Comparison of ENCODE assay signal across 9 cellular contexts in genomic region chr9:68507098-68507795, GRCh38. TPM values are rescaled to one million over a fixed set of nuclear protein-coding genes. Genes with fewer than 3 reads are reported as not detected.
DNase-seq lines count a peak whose midpoint lies in the region; ATAC-seq and TF ChIP-seq lines count a peak whose summit lies in the region.
"Had no signal": no experiment of that assay in that cellular context is flagged by ENCODE, and none has a peak within 500 bp of the region (broad histone marks: within the 10 kb centered on the region; RNA-seq: fewer than 3 reads in every experiment).

No MANE protein-coding gene starts in this region.

- H3K36me3 Mint-ChIP-seq in Caco-2 (ENCODE audit: insufficient read depth, unreplicated experiment), result no peaks in the 10 kb centered on the region

- no peak overlapping the region for H3K27ac Mint-ChIP-seq in Caco-2 (ENCODE audit: unreplicated experiment)

- H3K18ac ChIP-seq in trophoblast cell (ENCODE audit: low read length), result no peak overlapping the region

- no peak overlapping the region for H2BK12ac ChIP-seq in trophoblast cell (ENCODE audit: low read length)

- ATAC-seq in HG02970 (IDR thresholded peaks at IDR 0.05; ENCODE audit: low FRiP score, unreplicated experiment), result no peak

- POLR2A ChIA-PET in Caco-2 (lab: Charles Lee), result no interaction called here

- DNase-seq in fibroblast of peridontal ligament (ENCODE audit: extremely low read depth) (peak; percentile 59), trophoblast cell (peak in 1 of 2 donors; percentile 42), OCI-M2 (lab: John Stamatoyannopoulos, UW; ENCODE audit: unreplicated experiment) (no peak), Caco-2 (no peak)
- DNase-seq in activated effector memory CD4-positive, alpha-beta T cell treated with Interleukin-2 at 50 U/mL for 16 hours, result no peak

- no peaks in the 10 kb centered on the region for H3K9me3 Mint-ChIP-seq in Caco-2 (ENCODE audit: unreplicated experiment)

- H3K79me1 ChIP-seq in trophoblast cell (ENCODE audit: low read length), result peaks cover 4% of the 10 kb centered on the region

- no peaks in the 10 kb centered on the region for H3K9me2 ChIP-seq in OCI-LY1 (ENCODE audit: low read depth, low read length)

- CTCF ChIA-PET in Caco-2 (lab: Charles Lee), result no interaction called here

- no peak overlapping the region for H2BK120ac ChIP-seq in trophoblast cell (ENCODE audit: insufficient read depth, low read length, poor library complexity)

- no peak overlapping the region for H2AK5ac ChIP-seq in trophoblast cell (ENCODE audit: low read length)

- H3K9me3 ChIP-seq in OCI-LY1 (ENCODE audit: low read length), result no peaks in the 10 kb centered on the region
- H3K9me3 ChIP-seq in trophoblast cell (ENCODE audit: insufficient read depth, low read depth, low read length), result no peaks in the 10 kb centered on the region
- no peaks in the 10 kb centered on the region for H3K9me3 ChIP-seq in Caco-2

- no peak overlapping the region for H3K14ac ChIP-seq in trophoblast cell (ENCODE audit: low read length)

- H4K20me1 ChIP-seq in OCI-LY1 (ENCODE audit: insufficient read depth, low read length), result no peaks in the 10 kb centered on the region

- H3K4me1 Mint-ChIP-seq in Caco-2 (ENCODE audit: low read depth, unreplicated experiment), result no peaks in the 10 kb centered on the region

- H3K79me2 ChIP-seq in OCI-LY1 (ENCODE audit: insufficient read depth, low read length) (no peaks in the 10 kb centered on the region), trophoblast cell (ENCODE audit: control insufficient read depth, insufficient read depth, low read length, poor library complexity) (no peaks in the 10 kb centered on the region)

- no peak overlapping the region for H3K27ac ChIP-seq in OCI-LY1 (ENCODE audit: low read depth, low read length, poor library complexity, severe bottlenecking)
- no peak overlapping the region for H3K27ac ChIP-seq in trophoblast cell (ENCODE audit: low read depth, low read length)

- H3F3A ChIP-seq in OCI-LY1 (ENCODE audit: insufficient read depth, low read length), result no peaks in the 10 kb centered on the region

- no peaks in the 10 kb centered on the region for H3K27me3 ChIP-seq in OCI-LY1 (ENCODE audit: insufficient read depth, low read length)
- no peaks in the 10 kb centered on the region for H3K27me3 ChIP-seq in trophoblast cell (ENCODE audit: insufficient read depth, low read length)
- H3K27me3 ChIP-seq in Caco-2 (replicated peaks; ENCODE audit: control insufficient read depth, insufficient read depth, low read length), result no peaks in the 10 kb centered on the region

- no peak overlapping the region for H2AFZ ChIP-seq in OCI-LY1 (ENCODE audit: low read length)
- no peak overlapping the region for H2AFZ ChIP-seq in trophoblast cell (ENCODE audit: insufficient read depth, low read length, poor library complexity)

- H4K91ac ChIP-seq in trophoblast cell (ENCODE audit: low read depth, low read length), result no peak overlapping the region

- H2BK5ac ChIP-seq in trophoblast cell (ENCODE audit: low read depth, low read length, poor library complexity), result no peak overlapping the region

- H3K4me2 ChIP-seq in OCI-LY1 (ENCODE audit: low read length), result no peak overlapping the region
- H3K4me2 ChIP-seq in trophoblast cell (ENCODE audit: low read length), result peak overlapping the region; percentile 25

- H4K12ac ChIP-seq in trophoblast cell (ENCODE audit: low read depth, low read length), result no peak overlapping the region

- no peak overlapping the region for H3K23ac ChIP-seq in trophoblast cell (ENCODE audit: low read length)

- H3K4me3 Mint-ChIP-seq in Caco-2 (ENCODE audit: unreplicated experiment), result no peak overlapping the region

- intact Hi-C loops in Caco-2 (cut with micrococcal nuclease; ENCODE audit: unreplicated experiment), result no loop called here

- no peak overlapping the region for H3K9ac ChIP-seq in OCI-LY1 (ENCODE audit: low read length)
- H3K9ac ChIP-seq in trophoblast cell (ENCODE audit: low read length), result no peak overlapping the region

- H3K27me3 Mint-ChIP-seq in Caco-2 (ENCODE audit: insufficient read depth, unreplicated experiment), result no peaks in the 10 kb centered on the region

- no CpG with 5 or more reads among the region's 7 CpGs for WGBS in trophoblast cell (ENCODE audit: extremely low coverage, insufficient coverage, insufficient read length)

- no peak overlapping the region for H4K8ac ChIP-seq in trophoblast cell (ENCODE audit: low read depth, low read length)

- no peaks in the 10 kb centered on the region for H3K36me3 ChIP-seq in OCI-LY1 (ENCODE audit: insufficient read depth, low read length)
- H3K36me3 ChIP-seq in trophoblast cell (ENCODE audit: control insufficient read depth in 1 of 2, insufficient read depth in 2 of 2, low read length in 2 of 2), result no peaks in the 10 kb centered on the region
- no peaks in the 10 kb centered on the region for H3K36me3 ChIP-seq in Caco-2 (ENCODE audit: control insufficient read depth, insufficient read depth, low read length)

- peak; percentile 36; the same call in 1 of the 2 replicates for TF ChIP-seq CTCF in GM12875 (IDR thresholded peaks at IDR 0.05; ENCODE audit: borderline replicate concordance, insufficient read depth, low read depth, low read length)
- peak; percentile 41; the same call in 1 of the 2 replicates for TF ChIP-seq CTCF in OCI-LY1 (IDR thresholded peaks at IDR 0.05; ENCODE audit: low read length)
- TF ChIP-seq CTCF in Caco-2 (IDR thresholded peaks at IDR 0.05; ENCODE audit: insufficient read depth in 1 of 2, low read depth in 1 of 2, low read length in 1 of 2, severe bottlenecking in 1 of 2, unreplicated experiment in 1 of 2), result peak in 1 of 2 experiments; percentile 9

- peaks cover 8% of the 10 kb centered on the region for H3K4me1 ChIP-seq in OCI-LY1 (ENCODE audit: insufficient read depth, low read length, severe bottlenecking)
- peaks cover 0 to 2% of the 10 kb centered on the region in 2 experiments for H3K4me1 ChIP-seq in trophoblast cell (ENCODE audit: control insufficient read depth in 1 of 2, insufficient read depth in 2 of 2, low read length in 2 of 2)
- H3K4me1 ChIP-seq in Caco-2, result no peaks in the 10 kb centered on the region

- BruUV-seq in Caco-2 (replicated peaks; lab: Mats Ljungman, UMichigan), result no TSS peak

- no peak overlapping the region for H3K4ac ChIP-seq in trophoblast cell (ENCODE audit: low read depth, low read length)

- no peak overlapping the region for H3K4me3 ChIP-seq in GM12875 (ENCODE audit: low read depth, low read length)
- no peak overlapping the region for H3K4me3 ChIP-seq in OCI-LY1 (ENCODE audit: low read depth, low read length, poor library complexity, severe bottlenecking)
- H3K4me3 ChIP-seq in trophoblast cell (ENCODE audit: low read depth, low read length), result no peak overlapping the region
- H3K4me3 ChIP-seq in Caco-2 (ENCODE audit: low read depth, low read length), result no peak overlapping the region

RNA-seq across cellular contexts. Expression of gene TMEM252, which starts 33.4 kb away (rescaled TPM):
- not detected in 2 replicates for polyA plus RNA-seq in trophoblast cell (2013)
- total RNA-seq in Caco-2 (2022), result not detected in 2 replicates
- total RNA-seq: T-helper 1 cell treated with Interleukin-12 subunit alpha and Interleukin-12 subunit beta and Interleukin-4 antibody, amounts not matched to agents 30 ng/mL and 1 ng/mL, for 36 hours had no signal
